In the genomic region with DNA sequence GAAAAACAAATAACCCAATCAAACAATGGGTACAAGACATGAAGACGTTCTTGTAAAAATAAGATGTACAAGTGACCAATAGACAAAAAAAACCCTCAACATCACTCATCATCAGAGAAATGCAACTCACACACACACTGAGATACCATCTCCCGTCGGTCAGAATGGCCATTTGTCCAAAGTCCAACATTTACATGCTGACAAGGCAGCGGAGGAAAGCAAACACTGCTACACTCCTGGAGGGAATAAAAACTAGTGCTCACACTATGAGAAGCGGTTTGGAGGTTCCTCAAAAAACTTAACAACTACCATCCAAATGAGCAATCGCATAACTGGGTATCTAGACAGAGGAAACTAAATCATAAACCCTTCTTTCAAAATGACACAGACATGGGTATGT, we compare ENCODE assay signal across 18 cellular contexts. TPM values are rescaled to one million over a fixed set of nuclear protein-coding genes. Genes with fewer than 3 reads are reported as not detected.
DNase-seq lines count a peak whose midpoint lies in the region; ATAC-seq, FAIRE-seq and TF ChIP-seq lines count a peak whose summit lies in the region.
"Not testable (repeated sequence)": the region's sequence is repeated elsewhere in the genome, so short reads cannot be mapped to it uniquely, and the experiment has no call there.
"Had no signal": no experiment of that assay in that cellular context is flagged by ENCODE, and none has a peak within 500 bp of the region (broad histone marks: within the 10 kb centered on the region; RNA-seq: fewer than 3 reads in every experiment).

No MANE protein-coding gene starts in this region.

- DNase-seq in hepatocyte (ENCODE audit: low spot score) (peak; percentile 0), medulla oblongata (ENCODE audit: extremely low spot score) (peak; percentile 0)
- not testable (repeated sequence) for DNase-seq in HepG2 (ENCODE audit: low spot score)

- in situ Hi-C loops in HepG2 (cut with HindIII; ENCODE audit: extremely low pct_ligation_motif_present, low pct_unique_long_range_greater_than_20kb) = not testable (repeated sequence)

- not testable (repeated sequence) for TF ChIP-seq CTCF in hepatocyte (IDR thresholded peaks at IDR 0.05; ENCODE audit: poor library complexity); HepG2 (CRISPR knock-in tag; IDR thresholded peaks at IDR 0.05)

- not testable (repeated sequence) for H3K9ac ChIP-seq in HepG2 (ENCODE audit: insufficient read depth, low read depth, low read length)

- not testable (repeated sequence) for H3K79me2 ChIP-seq in hepatocyte; HepG2 (ENCODE audit: insufficient read depth, low read length)

- not testable (repeated sequence) for TF ChIP-seq EP300 in HepG2 (IDR thresholded peaks at IDR 0.05; ENCODE audit: low read depth in 2 of 2, low read length in 2 of 2); HepG2 (CRISPR knock-in tag; IDR thresholded peaks at IDR 0.05; ENCODE audit: borderline replicate concordance)

- not testable (repeated sequence) for H3K4me3 ChIP-seq in hepatocyte; HepG2 (replicated peaks in 1 of 3; ENCODE audit: insufficient read depth in 1 of 3, low read depth in 2 of 3, low read length in 3 of 3)

- not testable (repeated sequence) for TF ChIP-seq POLR2A in HepG2 (IDR thresholded peaks at IDR 0.05; ENCODE audit: insufficient read depth in 1 of 2, low read depth in 2 of 2, low read length in 2 of 2)

- not testable (repeated sequence) for H3K27ac ChIP-seq in hepatocyte; HepG2 (ENCODE audit: extremely low read length, insufficient read depth, low read length)

- not testable (repeated sequence) for H3K4me2 ChIP-seq in hepatocyte; HepG2 (ENCODE audit: low read depth, low read length)

- not testable (repeated sequence) for H3K9me2 ChIP-seq in hepatocyte (replicated peaks; ENCODE audit: insufficient read depth)

- H3K9me3 ChIP-seq in hepatocyte (ENCODE audit: low read depth); HepG2 (ENCODE audit: low read length): not testable (repeated sequence)

- not testable (repeated sequence) for H3K36me3 ChIP-seq in hepatocyte (replicated peaks; ENCODE audit: insufficient read depth, low read depth); HepG2 (replicated peaks in 1 of 2; ENCODE audit: control insufficient read depth in 1 of 2, insufficient read depth in 2 of 2, low read length in 2 of 2)

- ATAC-seq in HG03175 (IDR thresholded peaks at IDR 0.05; ENCODE audit: unreplicated experiment) = peak; percentile 38
- peak; percentile 95 for ATAC-seq in HepG2

- H4K20me1 ChIP-seq in hepatocyte (ENCODE audit: insufficient read depth, poor library complexity, severe bottlenecking); HepG2 (ENCODE audit: insufficient read depth, low read length): not testable (repeated sequence)

- BruUV-seq in HepG2 (replicated peaks; lab: Mats Ljungman, UMichigan) = not testable (repeated sequence)

- H3K27me3 ChIP-seq in hepatocyte; HepG2 (ENCODE audit: control insufficient read depth in 1 of 2, insufficient read depth in 2 of 2, low read length in 2 of 2): not testable (repeated sequence)

- not testable (repeated sequence) for H2AFZ ChIP-seq in hepatocyte; HepG2 (ENCODE audit: low read length)

- not testable (repeated sequence) for FAIRE-seq in HepG2 (lab: Jason Lieb, UNC)

- TF ChIP-seq RAD21 in HepG2 (CRISPR knock-in tag; IDR thresholded peaks at IDR 0.05) = not testable (repeated sequence)

- WGBS in hepatocyte (ENCODE audit: low lambda C conversion rate, missing lambda C conversion rate) = 63% methylated on average over 6 of the region's 6 CpGs
- WGBS in HepG2 (ENCODE audit: low lambda C conversion rate) = 6% methylated on average over 6 of the region's 6 CpGs

- POLR2A ChIA-PET in HepG2 (lab: Yijun Ruan, JAX) = not testable (repeated sequence)

- intact Hi-C loops in HepG2 (cut with micrococcal nuclease; ENCODE audit: unreplicated experiment) = not testable (repeated sequence)

- H3K4me1 ChIP-seq in hepatocyte (ENCODE audit: insufficient read depth); HepG2 (ENCODE audit: insufficient read depth, low read length): not testable (repeated sequence)

- CTCF ChIA-PET in HepG2 (lab: Yijun Ruan, JAX; ENCODE audit: low intra/inter-chr PET ratio, low total read pairs) = not testable (repeated sequence)

TF ChIP-seq in HepG2, 621 proteins besides CTCF, POLR2A, EP300 and RAD21:
- peak; percentile 73 for TF ChIP-seq HNF4A (CRISPR knock-in tag; IDR thresholded peaks at IDR 0.05)

RNA-seq across cellular contexts. Expression of a gene that starts 11.6 kb away (rescaled TPM):
- total RNA-seq in hepatocyte (not detected in 2 replicates), HepG2 (2016; rRNA removed; fragmentation: Illumina TruSeq; extraction: Trizol) (not detected in 2 replicates)
- polyA plus RNA-seq in hepatocyte (not detected in 2 replicates), HepG2 (2011; rRNA removed) (not detected in 2 replicates)
- not detected in 2 replicates for total RNA-seq in HepG2 (2016; cell fraction: cytosol; rRNA removed; fragmentation: Illumina TruSeq; extraction: Trizol; ENCODE audit: low read depth)
- not detected in 2 replicates for total RNA-seq in HepG2 (2016; cell fraction: insoluble cytoplasmic fraction; rRNA removed; fragmentation: Illumina TruSeq; extraction: Trizol)
- total RNA-seq in HepG2 (2016; cell fraction: membrane; rRNA removed; fragmentation: Illumina TruSeq; extraction: Trizol) = not detected in 2 replicates
- total RNA-seq in HepG2 (2016; cell fraction: nucleus; rRNA removed; fragmentation: Illumina TruSeq; extraction: Trizol) = not detected in 2 replicates
- polyA plus RNA-seq in HepG2 (2011; cell fraction: cytosol; rRNA removed) = not detected in 2 replicates
- not detected in 2 replicates for polyA plus RNA-seq in HepG2 (2011; cell fraction: nucleus; rRNA removed)
- not detected in 2 replicates for polyA plus RNA-seq in HepG2 (2012)
- polyA plus RNA-seq in HepG2 (2016; cell fraction: cytosol; fragmentation: Illumina TruSeq; extraction: Trizol; ENCODE audit: low read depth) = not detected in 2 replicates
- not detected in 2 replicates for polyA plus RNA-seq in HepG2 (2016; cell fraction: insoluble cytoplasmic fraction; fragmentation: Illumina TruSeq; extraction: Trizol; ENCODE audit: low read depth)
- not detected in 2 replicates for polyA plus RNA-seq in HepG2 (2016; cell fraction: membrane; fragmentation: Illumina TruSeq; extraction: Trizol; ENCODE audit: low read depth)
- polyA plus RNA-seq in HepG2 (2016; cell fraction: nucleus; fragmentation: Illumina TruSeq; extraction: Trizol; ENCODE audit: insufficient read depth, low read depth) = not detected in 2 replicates
- not detected in 2 replicates for polyA minus RNA-seq in HepG2 (2011; rRNA and poly(A)+ RNA removed; ENCODE audit: low replicate concordance)
- polyA minus RNA-seq in HepG2 (2011; cell fraction: cytosol; rRNA and poly(A)+ RNA removed) = not detected in 2 replicates
- not detected in 2 replicates for polyA minus RNA-seq in HepG2 (2011; cell fraction: nucleus; rRNA and poly(A)+ RNA removed)
- total RNA-seq: A172; A673; B cell; Caco-2; Calu3; CD4-positive, alpha-beta memory T cell; CD4-positive, alpha-beta T cell; CD4-positive, CD25-positive, alpha-beta regulatory T cell; CD8-positive, alpha-beta memory T cell; CD8-positive, alpha-beta T cell had no signal
- polyA plus RNA-seq: A549; AG04450; BJ; CD14-positive monocyte; CD4-positive, alpha-beta memory T cell; CD4-positive, CD25-positive, alpha-beta regulatory T cell; CD8-positive, alpha-beta memory T cell had no signal
